In the genomic region with DNA sequence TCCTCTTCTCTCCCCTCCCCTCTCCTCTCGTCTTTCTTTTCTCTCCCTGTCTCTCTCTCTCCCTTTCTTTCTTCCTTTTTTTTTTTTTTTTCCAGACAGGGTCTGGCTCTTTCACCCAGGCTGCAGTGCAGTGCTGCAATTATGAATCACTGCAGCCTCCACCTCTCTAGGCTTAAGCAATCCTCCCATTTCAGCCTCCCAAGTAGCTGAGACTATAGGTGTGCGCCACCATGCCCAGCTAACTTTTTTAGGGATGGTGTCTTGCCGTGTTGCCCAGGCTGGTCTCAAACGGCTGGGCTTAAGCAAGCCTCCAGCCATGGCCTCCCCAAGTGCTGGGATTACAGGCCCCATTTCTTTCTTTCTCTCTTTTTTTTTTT, we compare ENCODE assay signal across 22 cellular contexts. TPM values are rescaled to one million over a fixed set of nuclear protein-coding genes. Genes with fewer than 3 reads are reported as not detected.
A peak's percentile ranks its signal among the peaks of the same experiment; 100 is the strongest.
DNase-seq lines count a peak whose midpoint lies in the region; ATAC-seq, FAIRE-seq and TF ChIP-seq lines count a peak whose summit lies in the region.
"Had no signal": no experiment of that assay in that cellular context is flagged by ENCODE, and none has a peak within 500 bp of the region (broad histone marks: within the 10 kb centered on the region; RNA-seq: fewer than 3 reads in every experiment).

No MANE protein-coding gene starts in this region.

- H3K79me2 ChIP-seq in HCT116 (ENCODE audit: insufficient read depth, low read length): no peaks in the 10 kb centered on the region

- H3K4me1 ChIP-seq in A549: peaks cover 14% of the 10 kb centered on the region
- H3K4me1 ChIP-seq in HCT116 (ENCODE audit: control insufficient read depth in 1 of 2, insufficient read depth in 2 of 2, low read length in 2 of 2): peaks cover 16 to 20% of the 10 kb centered on the region in 2 experiments

- H3K4me3 Mint-ChIP-seq in activated B cell treated with CpG ODN at 0.5 μM for 24 hours: no peak overlapping the region
- peak overlapping the region in 2 of 8 donors; percentile 29 to 52 for H3K4me3 Mint-ChIP-seq in naive B cell
- H3K4me3 Mint-ChIP-seq: CD8-positive, alpha-beta memory T cell; H9 had no signal

- no peak for FAIRE-seq in A549 (lab: Jason Lieb, UNC)

- no TSS peak for BruUV-seq in HCT116 (replicated peaks; lab: Mats Ljungman, UMichigan)

- H2AFZ ChIP-seq in HCT116 (ENCODE audit: low read depth, low read length, poor library complexity, severe bottlenecking): no peak overlapping the region
- H2AFZ ChIP-seq: GM23248 had no signal

- H3K36me3 Mint-ChIP-seq in activated B cell treated with CpG ODN at 0.5 μM for 24 hours (ENCODE audit: low read depth) (no peaks in the 10 kb centered on the region), naive B cell (no peaks in the 10 kb centered on the region)
- H3K36me3 Mint-ChIP-seq: CD8-positive, alpha-beta memory T cell had no signal

- no peak for TF ChIP-seq RAD21 in A549 (conservative IDR thresholded peaks at IDR 0.05 in 1 of 2, IDR thresholded peaks at IDR 0.05 in 1 of 2)
- TF ChIP-seq RAD21 in HCT116 (IDR thresholded peaks at IDR 0.05; ENCODE audit: low read depth): no peak

- H3K36me3 ChIP-seq in HCT116 (ENCODE audit: control insufficient read depth in 1 of 2, insufficient read depth in 2 of 2, low read length in 2 of 2): no peaks in the 10 kb centered on the region

- no peak for ATAC-seq in A549
- ATAC-seq in HCT116: no peak
- ATAC-seq in activated B cell treated with CpG ODN at 0.5 μM for 24 hours (ENCODE audit: low read depth): no peak
- no peak for ATAC-seq in naive B cell (ENCODE audit: low read depth in 2 of 2)
- ATAC-seq: PC-3 had no signal

- H3K4me1 Mint-ChIP-seq in activated B cell treated with CpG ODN at 0.5 μM for 24 hours: peaks cover 32% of the 10 kb centered on the region
- H3K4me1 Mint-ChIP-seq in naive B cell: peaks cover 11 to 48% (median 32%) of the 10 kb centered on the region in 3 donors

- intact Hi-C loops in HCT116 (cut with micrococcal nuclease) (no loop called here), activated B cell treated with CpG ODN at 0.5 μM for 24 hours (cut with micrococcal nuclease) (no loop called here)

- POLR2A ChIA-PET in A549 (lab: Yijun Ruan, JAX): no interaction called here
- POLR2A ChIA-PET in HCT116 (lab: Charles Lee): interaction anchor here (0.6 kb wide), 1 partner anchor 162 kb away, joined by 3 read pairs; no protein-coding TSS in a partner anchor
- POLR2A ChIA-PET in activated B cell treated with CpG ODN at 0.5 μM for 24 hours (lab: Charles Lee): interaction anchor here (0.6 to 9.1 kb wide), 5 partner anchors 8 to 32 kb away, joined by 3 to 203 read pairs (median 6); no protein-coding TSS in a partner anchor

- H3K9me3 ChIP-seq in A549: no peaks in the 10 kb centered on the region
- H3K9me3 ChIP-seq in HCT116 (ENCODE audit: control insufficient read depth in 1 of 2, insufficient read depth in 1 of 2, low read depth in 1 of 2, low read length in 2 of 2): no peaks in the 10 kb centered on the region

- H4K20me1 ChIP-seq in HCT116 (ENCODE audit: insufficient read depth): no peaks in the 10 kb centered on the region

- TF ChIP-seq CTCF in A549 (IDR thresholded peaks at IDR 0.05) (no peak), HCT116 (IDR thresholded peaks at IDR 0.05 in 2 of 3, conservative IDR thresholded peaks at IDR 0.05 in 1 of 3; ENCODE audit: borderline replicate concordance in 1 of 3, insufficient read depth in 1 of 3, low read depth in 2 of 3, low read length in 2 of 3) (no peak), activated B cell treated with CpG ODN at 0.5 μM for 24 hours (IDR thresholded peaks at IDR 0.05) (no peak)

- H3K27me3 Mint-ChIP-seq in activated B cell treated with CpG ODN at 0.5 μM for 24 hours (no peaks in the 10 kb centered on the region), naive B cell (no peaks in the 10 kb centered on the region)
- H3K27me3 Mint-ChIP-seq: CD8-positive, alpha-beta memory T cell had no signal

- H3K9me3 Mint-ChIP-seq in activated B cell treated with CpG ODN at 0.5 μM for 24 hours: no peaks in the 10 kb centered on the region
- peaks cover 0 to 2% (median 0%) of the 10 kb centered on the region in 7 donors for H3K9me3 Mint-ChIP-seq in naive B cell
- H3K9me3 Mint-ChIP-seq: CD8-positive, alpha-beta memory T cell; H9 had no signal

- no peak overlapping the region for H3K9ac ChIP-seq in HCT116 (ENCODE audit: low read length)
- H3K9ac ChIP-seq: GM23248 had no signal

- no peaks in the 10 kb centered on the region for H3K9me2 ChIP-seq in HCT116 (ENCODE audit: insufficient read depth)

- DNase-seq in A549 (ENCODE audit: low read depth in 1 of 2, low spot score in 1 of 2) (no peak), HCT116 (ENCODE audit: low read depth, low spot score) (no peak), activated B cell treated with CpG ODN at 0.5 μM for 24 hours (no peak), naive B cell (no peak), GM19240 (ENCODE audit: insufficient read length, low spot score) (no peak), DMS53 treated with DMSO at 0.1 percent for 48 hours (lab: John Stamatoyannopoulos, UW; ENCODE audit: unreplicated experiment) (no peak), AML-193 (lab: John Stamatoyannopoulos, UW) (no peak), AG08395 (ENCODE audit: low spot score) (no peak)
- DNase-seq: CD8-positive, alpha-beta memory T cell; GM23248; H9; KG1; NCI-H1092; NCI-H1436; NCI-H187 treated with DMSO at 0.1 percent for 48 hours; NCI-H2107; NCI-H446 treated with DMSO at 0.1 percent for 48 hours; NCI-H526 treated with DMSO at 0.1 percent for 48 hours had no signal

- H3K27ac ChIP-seq in A549 (peak overlapping the region; percentile 71 to 72), HCT116 (ENCODE audit: low read depth, low read length) (peak overlapping the region; percentile 24; the same call in 1 of the 2 replicates)
- H3K27ac ChIP-seq: C4-2B, GM23248, HL-60, RWPE1 had no signal

- 92% methylated on average over 4 of the region's 4 CpGs for WGBS in A549 (ENCODE audit: missing lambda C conversion rate)

- H3K4me2 ChIP-seq in A549 (no peak overlapping the region), HCT116 (ENCODE audit: low read length) (no peak overlapping the region)

- RAD21 ChIA-PET in HCT116 (lab: Charles Lee; ENCODE audit: low non-redundant PET in 1 of 2, low total read pairs in 2 of 2, uncharacterized antibody in 2 of 2, unreplicated experiment in 2 of 2): interaction anchor here in 1 of 2 experiments (0.6 kb wide), 1 partner anchor 245 kb away, joined by 3 read pairs; no protein-coding TSS in a partner anchor

- CTCF ChIA-PET in A549 (lab: Yijun Ruan, JAX): interaction anchor here (1.4 kb wide), 1 partner anchor 58 kb away, joined by 5 read pairs; no protein-coding TSS in a partner anchor
- CTCF ChIA-PET in HCT116 (lab: Charles Lee): interaction anchor here (1.3 kb wide), 1 partner anchor 179 kb away, joined by 5 read pairs; no protein-coding TSS in a partner anchor
- CTCF ChIA-PET in activated B cell treated with CpG ODN at 0.5 μM for 24 hours (lab: Charles Lee): no interaction called here

- H3K27me3 ChIP-seq in HCT116 (ENCODE audit: insufficient read depth, low read length): no peaks in the 10 kb centered on the region

- TF ChIP-seq EP300 in A549 (IDR thresholded peaks at IDR 0.05): no peak

- peak overlapping the region; percentile 71 for H3K27ac Mint-ChIP-seq in activated B cell treated with CpG ODN at 0.5 μM for 24 hours
- peak overlapping the region in 4 of 6 donors; percentile 63 to 94 (median 82) for H3K27ac Mint-ChIP-seq in naive B cell
- H3K27ac Mint-ChIP-seq: H9 had no signal

- TF ChIP-seq POLR2A in A549 (IDR thresholded peaks at IDR 0.05; ENCODE audit: low read length): no peak
- TF ChIP-seq POLR2A in HCT116 (IDR thresholded peaks at IDR 0.05; ENCODE audit: borderline replicate concordance, extremely low read depth, insufficient read depth, insufficient read length): no peak

- H3K4me3 ChIP-seq in A549: no peak overlapping the region
- H3K4me3 ChIP-seq in HCT116 (replicated peaks in 1 of 2; ENCODE audit: low read depth in 1 of 2, low read length in 2 of 2): no peak overlapping the region
- H3K4me3 ChIP-seq: GM23248 had no signal

TF ChIP-seq in A549, 52 proteins besides CTCF, POLR2A, EP300 and RAD21 (continues in another document):
- TF ChIP-seq FOSB (CRISPR knock-in tag; IDR thresholded peaks at IDR 0.05) (no peak), TP53 (CRISPR knock-in tag; IDR thresholded peaks at IDR 0.05) (no peak), NFE2L2 (conservative IDR thresholded peaks at IDR 0.05; ENCODE audit: low read length) (no peak), CBX2 (IDR thresholded peaks at IDR 0.05; ENCODE audit: borderline replicate concordance, low read depth) (no peak), NPAS2 (CRISPR knock-in tag; IDR thresholded peaks at IDR 0.05; ENCODE audit: borderline replicate concordance) (no peak)
- TF ChIP-seq, protein P1, sequence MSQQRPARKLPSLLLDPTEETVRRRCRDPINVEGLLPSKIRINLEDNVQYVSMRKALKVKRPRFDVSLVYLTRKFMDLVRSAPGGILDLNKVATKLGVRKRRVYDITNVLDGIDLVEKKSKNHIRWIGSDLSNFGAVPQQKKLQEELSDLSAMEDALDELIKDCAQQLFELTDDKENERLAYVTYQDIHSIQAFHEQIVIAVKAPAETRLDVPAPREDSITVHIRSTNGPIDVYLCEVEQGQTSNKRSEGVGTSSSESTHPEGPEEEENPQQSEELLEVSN (IDR thresholded peaks at IDR 0.05; ENCODE audit: borderline replicate concordance, low read depth): no peak

TF ChIP-seq in HCT116, 20 proteins besides CTCF, POLR2A, EP300 and RAD21 (continues in another document):
- TF ChIP-seq SIN3A (IDR thresholded peaks at IDR 0.05; ENCODE audit: low read depth) (no peak), ZFX (IDR thresholded peaks at IDR 0.05) (no peak), SRF (IDR thresholded peaks at IDR 0.05; ENCODE audit: low read depth) (no peak), FOSL1 (IDR thresholded peaks at IDR 0.05; ENCODE audit: low read depth) (no peak), TCF7L2 (IDR thresholded peaks at IDR 0.05; ENCODE audit: borderline replicate concordance, extremely low read depth, insufficient read depth, insufficient read length) (no peak), POLR2AphosphoS5 (IDR thresholded peaks at IDR 0.05; ENCODE audit: low read depth, low read length) (no peak), YY1 (IDR thresholded peaks at IDR 0.05; ENCODE audit: extremely low read depth, insufficient replicate concordance, low read depth, low read length) (no peak), ZNF274 (IDR thresholded peaks at IDR 0.05; ENCODE audit: low read depth, low read length) (no peak), CEBPB (IDR thresholded peaks at IDR 0.05; ENCODE audit: low read depth) (no peak), EGR1 (IDR thresholded peaks at IDR 0.05; ENCODE audit: low read depth) (no peak)

RNA-seq across cellular contexts. Expression of a gene that starts 59.9 kb away (rescaled TPM):
- polyA plus RNA-seq in A549 (2011; rRNA removed) (135 and 136 TPM in 2 replicates), A549 (2017; fragmentation: RNase III; extraction: RNeasy Plus Mini Kit Qiagen cat#74134 plus additional on column Dnase treatment) (35.8 to 43.4 TPM (median 42.9 TPM) in 3 replicates), naive B cell (ENCODE audit: low read depth in 6 of 6) (10 to 100 TPM; 22.7 to 70.9 (median 54.1) TPM)
- 27.5 and 35.2 TPM in 2 replicates for polyA plus RNA-seq in A549 (2012; cell fraction: cytosol; rRNA removed)
- 28.3 and 32.1 TPM in 2 replicates for polyA plus RNA-seq in A549 (2012; cell fraction: nucleus; rRNA removed)
- polyA minus RNA-seq in A549 (2011; rRNA and poly(A)+ RNA removed): 179 and 198 TPM in 2 replicates
- total RNA-seq in HCT116 (2021; ENCODE audit: unreplicated experiment) (25.9 TPM), activated B cell treated with CpG ODN at 0.5 μM for 24 hours (186 and 187 TPM in 2 replicates)
- polyA plus RNA-seq in HCT116 (2012): 10.0 and 11.8 TPM in 2 replicates
